In the genomic region with DNA sequence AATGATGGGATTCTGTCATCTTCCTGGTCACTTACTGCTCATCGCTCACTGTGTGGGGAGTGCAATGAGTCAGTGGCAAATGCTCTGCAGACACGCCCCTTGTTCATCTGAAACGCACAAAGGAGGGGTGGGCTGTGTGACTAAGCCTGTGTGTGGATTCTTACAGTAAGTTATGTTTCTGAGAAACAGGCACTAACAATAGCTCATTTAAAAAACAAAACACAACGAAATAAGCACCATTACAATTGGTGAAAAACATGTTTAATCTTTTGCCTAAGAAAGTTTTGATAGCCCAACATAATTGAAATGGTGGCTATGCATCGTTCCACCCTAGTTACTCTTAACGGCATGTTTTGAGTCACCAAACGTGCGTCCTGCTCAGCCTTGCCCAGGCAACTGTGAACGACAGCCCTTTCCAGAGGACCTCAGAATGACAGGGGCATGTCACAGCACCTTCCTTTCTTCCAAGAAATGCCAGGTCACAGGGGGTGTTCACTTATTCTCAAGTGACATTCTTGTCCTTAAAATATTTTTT, we compare ENCODE assay signal across 8 cellular contexts.
DNase-seq lines count a peak whose midpoint lies in the region; ATAC-seq and TF ChIP-seq lines count a peak whose summit lies in the region.

No MANE protein-coding gene starts in this region.

- DNase-seq in NCI-H460 (ENCODE audit: extremely low read depth, low read depth) (peak; percentile 82), fibroblast of villous mesenchyme (ENCODE audit: low read depth) (peak; percentile 95), retina (peak; percentile 59), cerebellar cortex (ENCODE audit: low spot score) (no peak), DMS153 (lab: John Stamatoyannopoulos, UW) (no peak)
- peak; percentile 47 for DNase-seq in activated T-cell treated with anti-CD3 and anti-CD28 coated beads, Interleukin-2, amount 50 U/mL, for 1 hour

- no peak for TF ChIP-seq CTCF in fibroblast of villous mesenchyme (IDR thresholded peaks at IDR 0.05; ENCODE audit: insufficient read depth, low read depth, low read length)

- H3K4me3 ChIP-seq in fibroblast of villous mesenchyme (ENCODE audit: low read depth, low read length): peak overlapping the region; percentile 22

- ATAC-seq in GM18499 (IDR thresholded peaks at IDR 0.05; ENCODE audit: insufficient read depth, unreplicated experiment) (peak; percentile 87), HG02588 (IDR thresholded peaks at IDR 0.05; ENCODE audit: unreplicated experiment) (peak; percentile 83)

Comparison
In these comparisons a context has a peak if more than half of its experiments do, and no peak if none do; other contexts are left out.
1. DNase-seq: peak in NCI-H460 (single experiment), activated T-cell treated with anti-CD3 and anti-CD28 coated beads, Interleukin-2, amount 50 U/mL, for 1 hour (single experiment), fibroblast of villous mesenchyme (single experiment) and retina (single experiment); none in cerebellar cortex (single experiment) and DMS153 (single experiment).